Comparison of ENCODE assay signal across 16 cellular contexts in the genomic region with DNA sequence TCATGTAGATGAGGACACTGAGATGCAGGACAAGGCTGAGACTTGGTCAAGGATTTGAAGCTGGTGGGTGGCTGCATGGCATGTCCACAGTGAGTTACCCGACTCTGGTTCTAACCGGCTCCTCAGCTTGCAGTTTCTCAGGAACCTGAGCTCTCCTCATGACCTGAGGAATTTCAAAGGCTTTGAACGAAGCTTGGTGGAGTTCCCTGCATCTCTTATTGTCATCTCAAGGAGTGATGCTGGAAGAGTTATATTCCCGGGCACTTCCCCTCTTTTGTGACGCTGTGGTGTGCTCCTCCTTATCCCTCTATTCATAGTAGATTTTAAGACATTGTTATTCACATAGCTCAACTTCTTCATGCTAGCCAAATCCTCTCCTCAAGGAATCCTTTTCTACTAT.
A peak's percentile ranks its signal among the peaks of the same experiment; 100 is the strongest.
DNase-seq lines count a peak whose midpoint lies in the region; ATAC-seq and TF ChIP-seq lines count a peak whose summit lies in the region.
"Had no signal": no experiment of that assay in that cellular context is flagged by ENCODE, and none has a peak within 500 bp of the region (broad histone marks: within the 10 kb centered on the region; RNA-seq: fewer than 3 reads in every experiment).

No MANE protein-coding gene starts in this region.

- DNase-seq in H9 (no peak), WTC11 (ENCODE audit: low spot score) (peak; percentile 12), iPS-NIHi11 (ENCODE audit: low spot score) (peak; percentile 14), foreskin fibroblast (no peak), NCI-H69 (lab: John Stamatoyannopoulos, UW) (no peak)
- DNase-seq: CD8-positive, alpha-beta T cell; COR-L47; GOT3; Karpas-422 had no signal

- H2AFZ ChIP-seq in H9 (ENCODE audit: low read length) = no peak overlapping the region

- no peak overlapping the region for H3K4me2 ChIP-seq in H9 (ENCODE audit: insufficient read depth, insufficient read length, low read length)

- no peaks in the 10 kb centered on the region for H3K9me3 ChIP-seq in H9 (ENCODE audit: control insufficient read depth, low read depth, low read length)

- H2BK20ac ChIP-seq in H9 (ENCODE audit: low read depth, low read length, poor library complexity, severe bottlenecking) = no peak overlapping the region

- H3K14ac ChIP-seq in H9 (ENCODE audit: insufficient read depth, low read length) = no peak overlapping the region

- no peak overlapping the region for H4K91ac ChIP-seq in H9 (ENCODE audit: insufficient read length, low read depth, low read length)

- no peaks in the 10 kb centered on the region for H3K27me3 ChIP-seq in H9 (ENCODE audit: insufficient read depth, low read length)

- no peak overlapping the region for H2BK12ac ChIP-seq in H9 (ENCODE audit: insufficient read length, low read depth, low read length)

- H2BK120ac ChIP-seq in H9 (ENCODE audit: low read depth, low read length, poor library complexity, severe bottlenecking) = no peak overlapping the region

- H2BK15ac ChIP-seq in H9 (ENCODE audit: low read depth, low read length) = no peak overlapping the region

- no peak overlapping the region for H2BK5ac ChIP-seq in H9 (ENCODE audit: insufficient read length, low read length)

- H3K79me1 ChIP-seq in H9 (ENCODE audit: insufficient read depth, low read depth, low read length, poor library complexity, severe bottlenecking) = no peaks in the 10 kb centered on the region

- H3K27ac Mint-ChIP-seq in H9 = peak overlapping the region; percentile 32 to 65 (median 59); a peak in 4 of 7 replicates
- H3K27ac Mint-ChIP-seq in WTC11 = no peak overlapping the region
- H3K27ac Mint-ChIP-seq: CD8-positive, alpha-beta T cell had no signal

- TF ChIP-seq CTCF in H9 (conservative IDR thresholded peaks at IDR 0.05) = no peak
- TF ChIP-seq CTCF in WTC11 (IDR thresholded peaks at IDR 0.05) = no peak
- TF ChIP-seq CTCF in foreskin fibroblast (IDR thresholded peaks at IDR 0.05; ENCODE audit: low read depth, low read length) = no peak

- no peaks in the 10 kb centered on the region; a peak in 1 of 7 replicates for H3K36me3 Mint-ChIP-seq in H9 (ENCODE audit: insufficient read depth in 1 of 3, low read depth in 3 of 3)
- H3K36me3 Mint-ChIP-seq in WTC11 = no peaks in the 10 kb centered on the region
- H3K36me3 Mint-ChIP-seq: CD14-positive monocyte; CD8-positive, alpha-beta T cell had no signal

- no peak overlapping the region for H3K23ac ChIP-seq in H9 (ENCODE audit: insufficient read length, low read depth, low read length)

- H3T11ph ChIP-seq in H9 (ENCODE audit: low read length) = no peak overlapping the region

- H4K5ac ChIP-seq in H9 (ENCODE audit: insufficient read length, low read depth, low read length) = no peak overlapping the region

- no peak overlapping the region for H3K56ac ChIP-seq in H9 (ENCODE audit: insufficient read length, low read depth, low read length)

- H3K9ac ChIP-seq in H9 (ENCODE audit: extremely low read depth, insufficient read length, low read length) = no peak overlapping the region

- ATAC-seq in WTC11 (peak; percentile 80), HG02642 (IDR thresholded peaks at IDR 0.05; ENCODE audit: poor library complexity, unreplicated experiment) (no peak), HG03196 (IDR thresholded peaks at IDR 0.05; ENCODE audit: unreplicated experiment) (no peak)
- ATAC-seq: CD8-positive, alpha-beta T cell; GM12878; HCT116; HepG2; K562 had no signal

- no peak overlapping the region for H3K4ac ChIP-seq in H9 (ENCODE audit: low read depth, low read length)

- H3K9me3 Mint-ChIP-seq in H9 (no peaks in the 10 kb centered on the region), WTC11 (peaks cover 2% of the 10 kb centered on the region; the same call in 1 of the 2 replicates)
- H3K9me3 Mint-ChIP-seq: CD8-positive, alpha-beta T cell had no signal

- H4K8ac ChIP-seq in H9 (replicated peaks; ENCODE audit: insufficient read length, low read depth, low read length) = no peak overlapping the region

- H3K4me1 Mint-ChIP-seq in H9 (peaks cover 15% of the 10 kb centered on the region in 2 experiments), WTC11 (peaks cover 10% of the 10 kb centered on the region)
- H3K4me1 Mint-ChIP-seq: CD14-positive monocyte had no signal

- peaks cover 3% of the 10 kb centered on the region; the same call in 1 of the 2 replicates for H3K4me1 ChIP-seq in H9 (ENCODE audit: insufficient read depth, low read length)

- H4K20me1 ChIP-seq in H9 (ENCODE audit: control insufficient read depth, insufficient read depth, insufficient read length) = no peaks in the 10 kb centered on the region

- no peaks in the 10 kb centered on the region for H3K79me2 ChIP-seq in H9 (ENCODE audit: insufficient read depth, low read length)

- no peak overlapping the region for H3K18ac ChIP-seq in H9 (ENCODE audit: insufficient read length, low read depth, low read length)

- no peaks in the 10 kb centered on the region for H3K23me2 ChIP-seq in H9 (ENCODE audit: insufficient read length, low read depth, low read length, poor library complexity, severe bottlenecking)

- no CpG with 5 or more reads among the region's 5 CpGs for WGBS in H9 (ENCODE audit: extremely low coverage, insufficient read length, low lambda C conversion rate)

- no peak overlapping the region for H3K4me3 ChIP-seq in foreskin fibroblast (ENCODE audit: low read depth in 1 of 2, low read length in 2 of 2)
- H3K4me3 ChIP-seq: GM12878, K562 had no signal

- H3K4me3 Mint-ChIP-seq in H9 (peak overlapping the region in 1 of 2 experiments; percentile 2; a peak in 2 of 5 replicates), WTC11 (no peak overlapping the region)
- H3K4me3 Mint-ChIP-seq: CD14-positive monocyte; CD8-positive, alpha-beta T cell had no signal

- H3K27ac ChIP-seq in H9 (ENCODE audit: insufficient read length, low read depth, low read length) = no peak overlapping the region

- H2AK5ac ChIP-seq in H9 (ENCODE audit: insufficient read length, low read length) = no peak overlapping the region

- no peaks in the 10 kb centered on the region for H3K27me3 Mint-ChIP-seq in H9 (ENCODE audit: low read depth)
- no peaks in the 10 kb centered on the region for H3K27me3 Mint-ChIP-seq in WTC11 (ENCODE audit: low read depth)

- CTCF ChIA-PET in WTC11 (lab: Charles Lee) = interaction anchor here (1.1 to 2.5 kb wide), 7 partner anchors 62 to 563 kb away, joined by 3 to 10 read pairs (median 4); no protein-coding TSS in a partner anchor

- POLR2A ChIA-PET in WTC11 (lab: Charles Lee) = interaction anchor here (0.9 kb wide), 1 partner anchor 434 kb away, joined by 3 read pairs; no protein-coding TSS in a partner anchor

TF ChIP-seq in WTC11, 78 proteins besides CTCF, POLR2A, EP300 and RAD21 (continues in another document):
- TF ChIP-seq, protein P1, sequence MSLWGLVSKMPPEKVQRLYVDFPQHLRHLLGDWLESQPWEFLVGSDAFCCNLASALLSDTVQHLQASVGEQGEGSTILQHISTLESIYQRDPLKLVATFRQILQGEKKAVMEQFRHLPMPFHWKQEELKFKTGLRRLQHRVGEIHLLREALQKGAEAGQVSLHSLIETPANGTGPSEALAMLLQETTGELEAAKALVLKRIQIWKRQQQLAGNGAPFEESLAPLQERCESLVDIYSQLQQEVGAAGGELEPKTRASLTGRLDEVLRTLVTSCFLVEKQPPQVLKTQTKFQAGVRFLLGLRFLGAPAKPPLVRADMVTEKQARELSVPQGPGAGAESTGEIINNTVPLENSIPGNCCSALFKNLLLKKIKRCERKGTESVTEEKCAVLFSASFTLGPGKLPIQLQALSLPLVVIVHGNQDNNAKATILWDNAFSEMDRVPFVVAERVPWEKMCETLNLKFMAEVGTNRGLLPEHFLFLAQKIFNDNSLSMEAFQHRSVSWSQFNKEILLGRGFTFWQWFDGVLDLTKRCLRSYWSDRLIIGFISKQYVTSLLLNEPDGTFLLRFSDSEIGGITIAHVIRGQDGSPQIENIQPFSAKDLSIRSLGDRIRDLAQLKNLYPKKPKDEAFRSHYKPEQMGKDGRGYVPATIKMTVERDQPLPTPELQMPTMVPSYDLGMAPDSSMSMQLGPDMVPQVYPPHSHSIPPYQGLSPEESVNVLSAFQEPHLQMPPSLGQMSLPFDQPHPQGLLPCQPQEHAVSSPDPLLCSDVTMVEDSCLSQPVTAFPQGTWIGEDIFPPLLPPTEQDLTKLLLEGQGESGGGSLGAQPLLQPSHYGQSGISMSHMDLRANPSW (CRISPR knock-in tag; conservative IDR thresholded peaks at IDR 0.05; ENCODE audit: low read depth) = no peak
- no peak for TF ChIP-seq GABPB1 (CRISPR knock-in tag; IDR thresholded peaks at IDR 0.05)
- no peak for TF ChIP-seq ZNF671 (CRISPR knock-in tag; IDR thresholded peaks at IDR 0.05)
- no peak for TF ChIP-seq ZNF396 (CRISPR knock-in tag; IDR thresholded peaks at IDR 0.05; ENCODE audit: borderline replicate concordance)
- TF ChIP-seq ELF4 (CRISPR knock-in tag; IDR thresholded peaks at IDR 0.05; ENCODE audit: low read depth) = no peak
- TF ChIP-seq FOXP1 (CRISPR knock-in tag; IDR thresholded peaks at IDR 0.05; ENCODE audit: borderline replicate concordance) = no peak
- no peak for TF ChIP-seq IRF2 (CRISPR knock-in tag; IDR thresholded peaks at IDR 0.05; ENCODE audit: borderline replicate concordance, low read depth)
- TF ChIP-seq, protein P2, sequence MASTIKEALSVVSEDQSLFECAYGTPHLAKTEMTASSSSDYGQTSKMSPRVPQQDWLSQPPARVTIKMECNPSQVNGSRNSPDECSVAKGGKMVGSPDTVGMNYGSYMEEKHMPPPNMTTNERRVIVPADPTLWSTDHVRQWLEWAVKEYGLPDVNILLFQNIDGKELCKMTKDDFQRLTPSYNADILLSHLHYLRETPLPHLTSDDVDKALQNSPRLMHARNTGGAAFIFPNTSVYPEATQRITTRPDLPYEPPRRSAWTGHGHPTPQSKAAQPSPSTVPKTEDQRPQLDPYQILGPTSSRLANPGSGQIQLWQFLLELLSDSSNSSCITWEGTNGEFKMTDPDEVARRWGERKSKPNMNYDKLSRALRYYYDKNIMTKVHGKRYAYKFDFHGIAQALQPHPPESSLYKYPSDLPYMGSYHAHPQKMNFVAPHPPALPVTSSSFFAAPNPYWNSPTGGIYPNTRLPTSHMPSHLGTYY (CRISPR knock-in tag; IDR thresholded peaks at IDR 0.05) = no peak
- TF ChIP-seq, protein P3, sequence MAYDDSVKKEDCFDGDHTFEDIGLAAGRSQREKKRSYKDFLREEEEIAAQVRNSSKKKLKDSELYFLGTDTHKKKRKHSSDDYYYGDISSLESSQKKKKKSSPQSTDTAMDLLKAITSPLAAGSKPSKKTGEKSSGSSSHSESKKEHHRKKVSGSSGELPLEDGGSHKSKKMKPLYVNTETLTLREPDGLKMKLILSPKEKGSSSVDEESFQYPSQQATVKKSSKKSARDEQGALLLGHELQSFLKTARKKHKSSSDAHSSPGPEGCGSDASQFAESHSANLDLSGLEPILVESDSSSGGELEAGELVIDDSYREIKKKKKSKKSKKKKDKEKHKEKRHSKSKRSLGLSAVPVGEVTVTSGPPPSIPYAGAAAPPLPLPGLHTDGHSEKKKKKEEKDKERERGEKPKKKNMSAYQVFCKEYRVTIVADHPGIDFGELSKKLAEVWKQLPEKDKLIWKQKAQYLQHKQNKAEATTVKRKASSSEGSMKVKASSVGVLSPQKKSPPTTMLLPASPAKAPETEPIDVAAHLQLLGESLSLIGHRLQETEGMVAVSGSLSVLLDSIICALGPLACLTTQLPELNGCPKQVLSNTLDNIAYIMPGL (CRISPR knock-in tag; IDR thresholded peaks at IDR 0.05) = no peak

Comparison
In these comparisons a context has a peak if more than half of its experiments do, and no peak if none do; other contexts are left out.
1. DNase-seq: peak in WTC11 (single experiment) and iPS-NIHi11 (single experiment); none in H9 (single experiment), foreskin fibroblast (0 of 2) and NCI-H69 (single experiment).